ENCODE assay signal across 22 cellular contexts in genomic region chr15:77476999-77477398, GRCh38.
"Had no signal": no experiment of that assay in that cellular context is flagged by ENCODE, and none has a peak within 500 bp of the region (broad histone marks: within the 10 kb centered on the region; RNA-seq: fewer than 3 reads in every experiment).

No MANE protein-coding gene starts in this region.

- H3K9me3 Mint-ChIP-seq: effector memory CD8-positive, alpha-beta T cell; natural killer cell had no signal

- H3K4me1 Mint-ChIP-seq: natural killer cell had no signal

- H3K27ac Mint-ChIP-seq: natural killer cell, progenitor cell of endocrine pancreas had no signal

- H3K27me3 Mint-ChIP-seq: effector memory CD8-positive, alpha-beta T cell; progenitor cell of endocrine pancreas had no signal

- H3K27ac ChIP-seq: esophagus squamous epithelium, lower lobe of right lung, neutrophil, parathyroid adenoma, right lobe of liver, stomach had no signal

- H3K9me3 ChIP-seq: esophagus squamous epithelium, lower lobe of right lung, neutrophil, right lobe of liver, stomach, thyroid gland had no signal

- H3K4me1 ChIP-seq: parathyroid adenoma, right lobe of liver had no signal

- H3K27me3 ChIP-seq: esophagus squamous epithelium, neutrophil, right lobe of liver, stomach, thyroid gland had no signal

- H3K4me2 ChIP-seq: smooth muscle cell had no signal

- H3K9ac ChIP-seq: parathyroid adenoma had no signal

- ATAC-seq: effector memory CD8-positive, alpha-beta T cell; left ventricle myocardium superior; lower lobe of right lung; natural killer cell; right lobe of liver had no signal

- H3K4me3 Mint-ChIP-seq: effector memory CD8-positive, alpha-beta T cell; natural killer cell had no signal

- H3K4me3 ChIP-seq: esophagus squamous epithelium, lower lobe of right lung, right lobe of liver, smooth muscle cell, stomach, thyroid gland had no signal

- H3K79me2 ChIP-seq: parathyroid adenoma had no signal

- DNase-seq: cortex of kidney; effector memory CD8-positive, alpha-beta T cell; erythroblast; esophagus squamous epithelium; foreskin melanocyte; hypothalamus; left ventricle myocardium superior; lower lobe of right lung; natural killer cell; right lobe of liver; stimulated activated CD4-positive, alpha-beta T cell treated with anti-CD3 and anti-CD28 coated beads, Interleukin-12 subunit alpha, Interleukin-12 subunit beta, amount 100 ng/mL, for 4 hours; stimulated activated CD4-positive, alpha-beta T cell treated with anti-CD3 and anti-CD28 coated beads, Interleukin-1b, Interleukin-23, amount 100 ng/mL, for 48 hours; stimulated activated CD4-positive, alpha-beta T cell treated with anti-CD3 and anti-CD28 coated beads, Interleukin-4, amount 100 ng/mL, for 1 hour; stimulated activated CD8-positive, alpha-beta memory T cell treated with anti-CD3 and anti-CD28 coated beads, Interleukin-4, amount 100 ng/mL, for 48 hours; stimulated activated naive CD4-positive, alpha-beta T cell treated with Interleukin-2 at 50 U/mL for 16 hours; stomach; thyroid gland; trophoblast cell had no signal

- H2AFZ ChIP-seq: parathyroid adenoma had no signal
